ENCODE assay signal across 8 cellular contexts in the genomic region with DNA sequence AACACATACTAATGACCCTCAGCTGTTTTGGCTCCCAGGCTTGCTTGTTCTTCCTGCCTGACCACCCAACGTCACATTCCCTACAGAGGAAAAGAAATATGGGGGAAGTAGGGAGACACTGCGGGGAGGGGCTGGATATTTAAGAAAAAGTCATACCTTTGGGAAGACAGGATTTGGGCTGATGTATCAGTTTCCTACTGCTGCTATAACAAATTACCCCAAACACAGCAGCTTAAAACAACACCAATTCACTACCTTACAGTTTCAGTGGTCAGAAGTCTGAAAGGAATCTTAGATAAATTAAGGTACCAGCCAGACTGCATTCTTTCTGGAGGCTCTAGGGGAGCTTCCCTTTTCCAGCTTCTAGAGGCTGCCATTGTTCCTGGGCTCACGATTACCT.
"Had no signal": no experiment of that assay in that cellular context is flagged by ENCODE, and none has a peak within 500 bp of the region (broad histone marks: within the 10 kb centered on the region; RNA-seq: fewer than 3 reads in every experiment).

No MANE protein-coding gene starts in this region.

- H3K9me3 ChIP-seq: HAP-1 had no signal

- ATAC-seq: HCT116, K562 had no signal

- H3K36me3 ChIP-seq: HAP-1 had no signal

- H3K4me3 ChIP-seq: HAP-1, K562 had no signal

- H3K4me1 ChIP-seq: HAP-1 had no signal

- DNase-seq: GOT3, H7, IMR-90, KG1 had no signal

- H3K27ac ChIP-seq: HL-60 had no signal

- FAIRE-seq: K562 had no signal
